Comparison of ENCODE assay signal across 31 cellular contexts in genomic region chr20:43564455-43564854, GRCh38. TPM values are rescaled to one million over a fixed set of nuclear protein-coding genes. Genes with fewer than 3 reads are reported as not detected.
"Had no signal": no experiment of that assay in that cellular context is flagged by ENCODE, and none has a peak within 500 bp of the region (broad histone marks: within the 10 kb centered on the region; RNA-seq: fewer than 3 reads in every experiment).

No MANE protein-coding gene starts in this region.

- H3K79me2 ChIP-seq: parathyroid adenoma had no signal

- H3K36me3 Mint-ChIP-seq: activated naive CD4-positive, alpha-beta T cell treated with anti-CD3 and anti-CD28 coated beads, Interleukin-2, amount 10 ng/mL, durations not matched to agents 7 days and 5 days; activated naive CD8-positive, alpha-beta T cell treated with anti-CD3 and anti-CD28 coated beads, Interleukin-2, amount 10 ng/mL, durations not matched to agents 7 days and 5 days; naive thymus-derived CD4-positive, alpha-beta T cell; stimulated activated naive B cell treated with anti-CD40 and anti-IgM and Interleukin-4, amounts not matched to agents 10 μg/mL and 1 μg/mL and 100 μg/mL, for 72 hours; T-cell had no signal

- H3K4me2 ChIP-seq: smooth muscle cell had no signal

- H3K9me3 ChIP-seq: esophagus squamous epithelium, psoas muscle, testis, transverse colon, uterus had no signal

- H3K4me3 Mint-ChIP-seq: activated naive CD4-positive, alpha-beta T cell treated with anti-CD3 and anti-CD28 coated beads, Interleukin-2, amount 10 ng/mL, durations not matched to agents 7 days and 5 days; activated naive CD8-positive, alpha-beta T cell treated with anti-CD3 and anti-CD28 coated beads, Interleukin-2, amount 10 ng/mL, durations not matched to agents 7 days and 5 days; dendritic cell treated with granulocyte-macrophage colony-stimulating factor and Interleukin-4, amounts not matched to agents 40 ng/mL and 50 ng/mL, for 4 days; memory B cell; naive thymus-derived CD4-positive, alpha-beta T cell; neural crest cell; stimulated activated naive B cell treated with anti-CD40 and anti-IgM and Interleukin-4, amounts not matched to agents 10 μg/mL and 1 μg/mL and 100 μg/mL, for 72 hours; T-cell; T-helper 2 cell treated with Interferon-gamma antibody and Interleukin-4, amounts not matched to agents 5 μg/mL and 100 μg/mL, for 36 hours had no signal

- H3K9ac ChIP-seq: parathyroid adenoma had no signal

- H3K36me3 ChIP-seq: brain microvascular endothelial cell, esophagus squamous epithelium, transverse colon, uterus had no signal

- H3K4me1 Mint-ChIP-seq: activated naive CD4-positive, alpha-beta T cell treated with anti-CD3 and anti-CD28 coated beads, Interleukin-2, amount 10 ng/mL, durations not matched to agents 7 days and 5 days; activated naive CD8-positive, alpha-beta T cell treated with anti-CD3 and anti-CD28 coated beads, Interleukin-2, amount 10 ng/mL, durations not matched to agents 7 days and 5 days; neural crest cell; stimulated activated naive B cell treated with anti-CD40 and anti-IgM and Interleukin-4, amounts not matched to agents 10 μg/mL and 1 μg/mL and 100 μg/mL, for 72 hours; T-cell had no signal

- H3K4me3 ChIP-seq: esophagus squamous epithelium, psoas muscle, smooth muscle cell, testis, transverse colon, uterus had no signal

- H3K27me3 ChIP-seq: brain microvascular endothelial cell, esophagus squamous epithelium, testis, transverse colon, uterus had no signal

- H3K9me3 Mint-ChIP-seq: activated naive CD4-positive, alpha-beta T cell treated with anti-CD3 and anti-CD28 coated beads, Interleukin-2, amount 10 ng/mL, durations not matched to agents 7 days and 5 days; activated naive CD8-positive, alpha-beta T cell treated with anti-CD3 and anti-CD28 coated beads, Interleukin-2, amount 10 ng/mL, durations not matched to agents 7 days and 5 days; dendritic cell treated with granulocyte-macrophage colony-stimulating factor and Interleukin-4, amounts not matched to agents 40 ng/mL and 50 ng/mL, for 4 days; memory B cell; neural crest cell; stimulated activated naive B cell treated with anti-CD40 and anti-IgM and Interleukin-4, amounts not matched to agents 10 μg/mL and 1 μg/mL and 100 μg/mL, for 72 hours; T-cell; T-helper 2 cell treated with Interferon-gamma antibody and Interleukin-4, amounts not matched to agents 5 μg/mL and 100 μg/mL, for 36 hours had no signal

- H3K4me1 ChIP-seq: esophagus squamous epithelium, parathyroid adenoma, psoas muscle, testis, uterus had no signal

- DNase-seq: activated CD4-positive, alpha-beta T cell treated with anti-CD3 and anti-CD28 coated beads for 48 hours; activated CD4-positive, alpha-beta T cell treated with anti-CD3 and anti-CD28 coated beads, Interleukin-2, amount 50 U/mL, for 48 hours; activated CD8-positive, alpha-beta memory T cell treated with anti-CD3 and anti-CD28 coated beads, Interleukin-2, amount 50 U/mL, for 4 hours; activated gamma-delta T cell; activated naive CD4-positive, alpha-beta T cell treated with anti-CD3 and anti-CD28 coated beads, Interleukin-2, amount 10 ng/mL, durations not matched to agents 7 days and 5 days; activated naive CD8-positive, alpha-beta T cell treated with anti-CD3 and anti-CD28 coated beads, Interleukin-2, amount 10 ng/mL, durations not matched to agents 7 days and 5 days; activated T-cell treated with anti-CD3 and anti-CD28 coated beads, Interleukin-2, amount 50 U/mL, for 1 hour; brain microvascular endothelial cell; central memory CD4-positive, alpha-beta T cell; effector CD4-positive, alpha-beta T cell; esophagus squamous epithelium; foreskin melanocyte; left colon; naive thymus-derived CD4-positive, alpha-beta T cell; psoas muscle; stimulated activated CD4-positive, alpha-beta T cell treated with anti-CD3 and anti-CD28 coated beads, Interleukin-1b, Interleukin-23, amount 100 ng/mL, for 48 hours; stimulated activated naive B cell treated with anti-CD40 and anti-IgM and Interleukin-4, amounts not matched to agents 10 μg/mL and 1 μg/mL and 100 μg/mL, for 72 hours; T-cell; testis; transverse colon; uterus had no signal

- H2AFZ ChIP-seq: parathyroid adenoma had no signal

- H3K27me3 Mint-ChIP-seq: activated naive CD4-positive, alpha-beta T cell treated with anti-CD3 and anti-CD28 coated beads, Interleukin-2, amount 10 ng/mL, durations not matched to agents 7 days and 5 days; activated naive CD8-positive, alpha-beta T cell treated with anti-CD3 and anti-CD28 coated beads, Interleukin-2, amount 10 ng/mL, durations not matched to agents 7 days and 5 days; dendritic cell treated with granulocyte-macrophage colony-stimulating factor and Interleukin-4, amounts not matched to agents 40 ng/mL and 50 ng/mL, for 4 days; memory B cell; naive thymus-derived CD4-positive, alpha-beta T cell; stimulated activated naive B cell treated with anti-CD40 and anti-IgM and Interleukin-4, amounts not matched to agents 10 μg/mL and 1 μg/mL and 100 μg/mL, for 72 hours had no signal

- FAIRE-seq: astrocyte had no signal

- H3K27ac Mint-ChIP-seq: activated naive CD4-positive, alpha-beta T cell treated with anti-CD3 and anti-CD28 coated beads, Interleukin-2, amount 10 ng/mL, durations not matched to agents 7 days and 5 days; activated naive CD8-positive, alpha-beta T cell treated with anti-CD3 and anti-CD28 coated beads, Interleukin-2, amount 10 ng/mL, durations not matched to agents 7 days and 5 days; dendritic cell treated with granulocyte-macrophage colony-stimulating factor and Interleukin-4, amounts not matched to agents 40 ng/mL and 50 ng/mL, for 4 days; memory B cell; naive thymus-derived CD4-positive, alpha-beta T cell; stimulated activated naive B cell treated with anti-CD40 and anti-IgM and Interleukin-4, amounts not matched to agents 10 μg/mL and 1 μg/mL and 100 μg/mL, for 72 hours; T-cell; T-helper 2 cell treated with Interferon-gamma antibody and Interleukin-4, amounts not matched to agents 5 μg/mL and 100 μg/mL, for 36 hours had no signal

- ATAC-seq: left colon; naive thymus-derived CD4-positive, alpha-beta T cell; psoas muscle; stimulated activated naive B cell treated with anti-CD40 and anti-IgM and Interleukin-4, amounts not matched to agents 10 μg/mL and 1 μg/mL and 100 μg/mL, for 72 hours; T-cell had no signal

- H3K27ac ChIP-seq: brain microvascular endothelial cell, epithelial cell of prostate, esophagus squamous epithelium, parathyroid adenoma, psoas muscle, testis, transverse colon, uterus had no signal

RNA-seq across cellular contexts. Expression of gene SGK2, which starts 5.6 kb away (rescaled TPM):
- total RNA-seq: glomerular endothelial cell, occipital lobe had no signal
- polyA plus RNA-seq: naive thymus-derived CD4-positive, alpha-beta T cell had no signal
